ENCODE assay signal across 22 cellular contexts in genomic region chr1:244710474-244711062, GRCh38. TPM values are rescaled to one million over a fixed set of nuclear protein-coding genes. Genes with fewer than 3 reads are reported as not detected.
DNase-seq lines count a peak whose midpoint lies in the region; ATAC-seq and TF ChIP-seq lines count a peak whose summit lies in the region.
"Had no signal": no experiment of that assay in that cellular context is flagged by ENCODE, and none has a peak within 500 bp of the region (broad histone marks: within the 10 kb centered on the region; RNA-seq: fewer than 3 reads in every experiment).

No MANE protein-coding gene starts in this region.

- H3K79me2 ChIP-seq in GM23338 (replicated peaks; ENCODE audit: insufficient read depth) (no peaks in the 10 kb centered on the region), neural progenitor cell (ENCODE audit: low read depth) (no peaks in the 10 kb centered on the region)

- ATAC-seq in activated T-cell treated with anti-CD3 and anti-CD28 coated beads, Interleukin-2, amount 50 U/mL, for 72 hours (replicated peaks in 1 of 2): no peak
- ATAC-seq in GM23338 (no peak), left ventricle myocardium superior (peak; percentile 69), GM18517 (IDR thresholded peaks at IDR 0.05; ENCODE audit: unreplicated experiment) (no peak)
- ATAC-seq: CD8-positive, alpha-beta T cell had no signal

- H3K36me3 ChIP-seq in GM23338 (ENCODE audit: insufficient read depth) (peaks cover 8% of the 10 kb centered on the region; the same call in 1 of the 2 replicates), neural progenitor cell (no peaks in the 10 kb centered on the region)

- H3K4me2 ChIP-seq in GM23338: no peak overlapping the region
- H3K4me2 ChIP-seq in neural progenitor cell: no peak overlapping the region

- no peak for TF ChIP-seq CTCF in GM23338 (conservative IDR thresholded peaks at IDR 0.05; ENCODE audit: low read depth in 2 of 2)
- no peak for TF ChIP-seq CTCF in neural progenitor cell (IDR thresholded peaks at IDR 0.05)

- no peaks in the 10 kb centered on the region for H3K9me3 ChIP-seq in neural progenitor cell (ENCODE audit: low read depth)

- H3K27me3 ChIP-seq in GM23338 (ENCODE audit: insufficient read depth) (no peaks in the 10 kb centered on the region), neural progenitor cell (no peaks in the 10 kb centered on the region)

- H3K27ac Mint-ChIP-seq in activated T-cell treated with anti-CD3 and anti-CD28 coated beads, Interleukin-2, amount 50 U/mL, for 24 hours: peak overlapping the region; percentile 18
- H3K27ac Mint-ChIP-seq in activated T-cell treated with anti-CD3 and anti-CD28 coated beads, Interleukin-2, amount 50 U/mL, for 72 hours: no peak overlapping the region
- H3K27ac Mint-ChIP-seq in GM23338 (no peak overlapping the region), neural progenitor cell (no peak overlapping the region)
- H3K27ac Mint-ChIP-seq: CD8-positive, alpha-beta T cell had no signal

- no peak overlapping the region for H3K4me3 Mint-ChIP-seq in activated T-cell treated with anti-CD3 and anti-CD28 coated beads, Interleukin-2, amount 50 U/mL, for 24 hours
- H3K4me3 Mint-ChIP-seq in activated T-cell treated with anti-CD3 and anti-CD28 coated beads, Interleukin-2, amount 50 U/mL, for 72 hours: no peak overlapping the region
- H3K4me3 Mint-ChIP-seq in GM23338: no peak overlapping the region
- H3K4me3 Mint-ChIP-seq in neural progenitor cell: no peak overlapping the region
- H3K4me3 Mint-ChIP-seq: CD8-positive, alpha-beta T cell had no signal

- no peaks in the 10 kb centered on the region; the same call in 1 of the 2 replicates for H3F3A ChIP-seq in GM23338 (replicated peaks; ENCODE audit: low read depth)
- no peaks in the 10 kb centered on the region for H3F3A ChIP-seq in neural progenitor cell (ENCODE audit: low read depth)

- no peaks in the 10 kb centered on the region for H3K9me2 ChIP-seq in GM23338 (ENCODE audit: insufficient read depth)

- no peaks in the 10 kb centered on the region for H3K27me3 Mint-ChIP-seq in activated T-cell treated with anti-CD3 and anti-CD28 coated beads, Interleukin-2, amount 50 U/mL, for 24 hours
- no peaks in the 10 kb centered on the region for H3K27me3 Mint-ChIP-seq in activated T-cell treated with anti-CD3 and anti-CD28 coated beads, Interleukin-2, amount 50 U/mL, for 72 hours (ENCODE audit: low read depth)
- H3K27me3 Mint-ChIP-seq in GM23338 (ENCODE audit: insufficient read depth, low read depth, poor library complexity) (peaks cover 4% of the 10 kb centered on the region), neural progenitor cell (ENCODE audit: insufficient read depth, low read depth) (no peaks in the 10 kb centered on the region)

- H2AFZ ChIP-seq in GM23338 (no peak overlapping the region), neural progenitor cell (replicated peaks) (no peak overlapping the region)

- H3K27ac ChIP-seq in GM23338 (ENCODE audit: low read depth) (0 out of 2 replicates have a peak overlapping the region, but pooled peaks have one; percentile 19), neural progenitor cell (no peak overlapping the region)
- H3K27ac ChIP-seq: SK-N-MC had no signal

- peaks cover 13% of the 10 kb centered on the region for H3K36me3 Mint-ChIP-seq in activated T-cell treated with anti-CD3 and anti-CD28 coated beads, Interleukin-2, amount 50 U/mL, for 24 hours (ENCODE audit: low read depth)
- peaks cover 0 to 1% of the 10 kb centered on the region in 2 donors for H3K36me3 Mint-ChIP-seq in activated T-cell treated with anti-CD3 and anti-CD28 coated beads, Interleukin-2, amount 50 U/mL, for 72 hours (ENCODE audit: insufficient read depth in 2 of 2)
- H3K36me3 Mint-ChIP-seq in GM23338 (ENCODE audit: low read depth) (peaks cover 9% of the 10 kb centered on the region; the same call in 2 of the 3 replicates), neural progenitor cell (no peaks in the 10 kb centered on the region)

- H3K4me3 ChIP-seq in GM23338 (no peak overlapping the region), neural progenitor cell (no peak overlapping the region)
- H3K4me3 ChIP-seq: SK-N-MC had no signal

- H3K9ac ChIP-seq in neural progenitor cell: no peak overlapping the region

- H3K4me1 ChIP-seq in GM23338 (ENCODE audit: insufficient read depth) (no peaks in the 10 kb centered on the region), neural progenitor cell (no peaks in the 10 kb centered on the region)

- intact Hi-C loops in left ventricle myocardium superior (cut with micrococcal nuclease): no loop called here

- no peaks in the 10 kb centered on the region for H3K9me3 Mint-ChIP-seq in activated T-cell treated with anti-CD3 and anti-CD28 coated beads, Interleukin-2, amount 50 U/mL, for 24 hours
- H3K9me3 Mint-ChIP-seq in activated T-cell treated with anti-CD3 and anti-CD28 coated beads, Interleukin-2, amount 50 U/mL, for 72 hours: no peaks in the 10 kb centered on the region
- no peaks in the 10 kb centered on the region for H3K9me3 Mint-ChIP-seq in GM23338
- H3K9me3 Mint-ChIP-seq in neural progenitor cell: no peaks in the 10 kb centered on the region
- H3K9me3 Mint-ChIP-seq: CD8-positive, alpha-beta T cell had no signal

- no peak for DNase-seq in activated T-cell treated with anti-CD3 and anti-CD28 coated beads, Interleukin-2, amount 50 U/mL, for 24 hours
- no peak for DNase-seq in activated T-cell treated with anti-CD3 and anti-CD28 coated beads, Interleukin-2, amount 50 U/mL, for 72 hours
- DNase-seq in GM23338 (ENCODE audit: low spot score): no peak
- peak; percentile 11 for DNase-seq in astrocyte of the hippocampus (ENCODE audit: low read depth, low spot score)
- no peak for DNase-seq in left ventricle myocardium superior
- DNase-seq in neural progenitor cell (ENCODE audit: low spot score): no peak
- DNase-seq: AML-193; C1 segment of cervical spinal cord; CD8-positive, alpha-beta T cell; EL; GF-D8; MM.1S; NCI-H1092; NCI-H1436; NCI-H2029 treated with DMSO at 0.1 percent for 48 hours; NCI-H2171 treated with DMSO at 0.1 percent for 48 hours; NCI-H524 treated with DMSO at 0.1 percent for 48 hours; NCI-H82; OCI-M1; SHP77 had no signal

- peaks cover 7% of the 10 kb centered on the region for H3K4me1 Mint-ChIP-seq in activated T-cell treated with anti-CD3 and anti-CD28 coated beads, Interleukin-2, amount 50 U/mL, for 24 hours (ENCODE audit: low read depth)
- peaks cover 6% of the 10 kb centered on the region for H3K4me1 Mint-ChIP-seq in activated T-cell treated with anti-CD3 and anti-CD28 coated beads, Interleukin-2, amount 50 U/mL, for 72 hours (ENCODE audit: low read depth)
- H3K4me1 Mint-ChIP-seq in GM23338 (no peaks in the 10 kb centered on the region), neural progenitor cell (no peaks in the 10 kb centered on the region)

- H4K20me1 ChIP-seq in GM23338 (replicated peaks; ENCODE audit: insufficient read depth) (no peaks in the 10 kb centered on the region; the same call in 1 of the 2 replicates), neural progenitor cell (ENCODE audit: low read depth) (no peaks in the 10 kb centered on the region)

TF ChIP-seq in GM23338, 12 proteins besides CTCF, POLR2A, EP300 and RAD21 (continues in another document):
- no peak for TF ChIP-seq ZNF331 (CRISPR knock-in tag; IDR thresholded peaks at IDR 0.05; ENCODE audit: low read depth)
- TF ChIP-seq STAT1 (IDR thresholded peaks at IDR 0.05; ENCODE audit: unreplicated experiment): no peak
- no peak for TF ChIP-seq CREB1 (CRISPR knock-in tag; IDR thresholded peaks at IDR 0.05; ENCODE audit: low read depth)

RNA-seq across cellular contexts. Expression of gene DESI2, which starts 57.6 kb away (rescaled TPM):
- 10 to 100 TPM; 35.0 to 41.0 TPM for total RNA-seq in activated T-cell treated with anti-CD3 and anti-CD28 coated beads, Interleukin-2, amount 50 U/mL, for 72 hours
- total RNA-seq in GM23338 (2014; rRNA removed; shearing (Covaris generic)): 145 and 175 TPM in 2 replicates
- polyA plus RNA-seq in GM23338 (2016; fragmentation: Nextera tagmentation; extraction: Ambion mirVana): 115 and 145 TPM in 2 replicates
- total RNA-seq in left ventricle myocardium superior (25.1 TPM), neural progenitor cell (ENCODE audit: low replicate concordance) (79.1 and 110 TPM in 2 replicates)
